In the genomic region with DNA sequence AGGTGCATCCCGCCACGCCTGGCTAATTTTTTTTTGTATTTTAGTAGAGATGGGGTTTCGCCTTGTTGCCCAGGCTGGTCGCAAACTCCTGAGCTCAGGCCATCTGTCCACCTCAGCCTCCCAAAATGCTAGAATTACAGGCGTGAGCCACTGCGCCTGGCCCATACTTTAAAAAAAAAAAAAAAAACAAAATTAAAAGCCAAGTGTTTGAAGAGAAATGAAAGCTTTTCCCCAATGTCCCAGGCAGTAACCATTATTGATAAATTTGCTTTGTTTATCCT, we compare ENCODE assay signal across 2 cellular contexts.
TF ChIP-seq lines count a peak whose summit lies in the region.

No MANE protein-coding gene starts in this region.

TF ChIP-seq in A549, 52 proteins besides CTCF, POLR2A, EP300 and RAD21:
- TF ChIP-seq HEYL (CRISPR knock-in tag; IDR thresholded peaks at IDR 0.05) (no peak), CHD4 (IDR thresholded peaks at IDR 0.05; ENCODE audit: borderline replicate concordance) (no peak), CEBPB (IDR thresholded peaks at IDR 0.05) (no peak), NFE2L2 (conservative IDR thresholded peaks at IDR 0.05; ENCODE audit: low read length) (no peak), HOXA7 (CRISPR knock-in tag; IDR thresholded peaks at IDR 0.05) (no peak), ZNF302 (CRISPR knock-in tag; IDR thresholded peaks at IDR 0.05) (no peak), CBX2 (IDR thresholded peaks at IDR 0.05; ENCODE audit: borderline replicate concordance, low read depth) (no peak), TP53 (CRISPR knock-in tag; IDR thresholded peaks at IDR 0.05) (no peak), FOSB (CRISPR knock-in tag; IDR thresholded peaks at IDR 0.05) (no peak), RNF2 (IDR thresholded peaks at IDR 0.05; ENCODE audit: borderline replicate concordance, low read depth) (no peak), RARB (CRISPR knock-in tag; IDR thresholded peaks at IDR 0.05) (no peak), EHF (CRISPR knock-in tag; IDR thresholded peaks at IDR 0.05) (no peak), HOXB5 (CRISPR knock-in tag; IDR thresholded peaks at IDR 0.05) (no peak)
- TF ChIP-seq, protein P1, sequence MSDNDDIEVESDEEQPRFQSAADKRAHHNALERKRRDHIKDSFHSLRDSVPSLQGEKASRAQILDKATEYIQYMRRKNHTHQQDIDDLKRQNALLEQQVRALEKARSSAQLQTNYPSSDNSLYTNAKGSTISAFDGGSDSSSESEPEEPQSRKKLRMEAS (IDR thresholded peaks at IDR 0.05): no peak
- TF ChIP-seq, protein P2, sequence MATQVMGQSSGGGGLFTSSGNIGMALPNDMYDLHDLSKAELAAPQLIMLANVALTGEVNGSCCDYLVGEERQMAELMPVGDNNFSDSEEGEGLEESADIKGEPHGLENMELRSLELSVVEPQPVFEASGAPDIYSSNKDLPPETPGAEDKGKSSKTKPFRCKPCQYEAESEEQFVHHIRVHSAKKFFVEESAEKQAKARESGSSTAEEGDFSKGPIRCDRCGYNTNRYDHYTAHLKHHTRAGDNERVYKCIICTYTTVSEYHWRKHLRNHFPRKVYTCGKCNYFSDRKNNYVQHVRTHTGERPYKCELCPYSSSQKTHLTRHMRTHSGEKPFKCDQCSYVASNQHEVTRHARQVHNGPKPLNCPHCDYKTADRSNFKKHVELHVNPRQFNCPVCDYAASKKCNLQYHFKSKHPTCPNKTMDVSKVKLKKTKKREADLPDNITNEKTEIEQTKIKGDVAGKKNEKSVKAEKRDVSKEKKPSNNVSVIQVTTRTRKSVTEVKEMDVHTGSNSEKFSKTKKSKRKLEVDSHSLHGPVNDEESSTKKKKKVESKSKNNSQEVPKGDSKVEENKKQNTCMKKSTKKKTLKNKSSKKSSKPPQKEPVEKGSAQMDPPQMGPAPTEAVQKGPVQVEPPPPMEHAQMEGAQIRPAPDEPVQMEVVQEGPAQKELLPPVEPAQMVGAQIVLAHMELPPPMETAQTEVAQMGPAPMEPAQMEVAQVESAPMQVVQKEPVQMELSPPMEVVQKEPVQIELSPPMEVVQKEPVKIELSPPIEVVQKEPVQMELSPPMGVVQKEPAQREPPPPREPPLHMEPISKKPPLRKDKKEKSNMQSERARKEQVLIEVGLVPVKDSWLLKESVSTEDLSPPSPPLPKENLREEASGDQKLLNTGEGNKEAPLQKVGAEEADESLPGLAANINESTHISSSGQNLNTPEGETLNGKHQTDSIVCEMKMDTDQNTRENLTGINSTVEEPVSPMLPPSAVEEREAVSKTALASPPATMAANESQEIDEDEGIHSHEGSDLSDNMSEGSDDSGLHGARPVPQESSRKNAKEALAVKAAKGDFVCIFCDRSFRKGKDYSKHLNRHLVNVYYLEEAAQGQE (IDR thresholded peaks at IDR 0.05): no peak

TF ChIP-seq in H1, 55 proteins besides CTCF, POLR2A, EP300 and RAD21:
- TF ChIP-seq RNF2 (IDR thresholded peaks at IDR 0.05; ENCODE audit: borderline replicate concordance, low read depth, low read length, missing control alignments, poor library complexity, severe bottlenecking) (no peak), BRCA1 (IDR thresholded peaks at IDR 0.05; ENCODE audit: low read depth, low read length) (no peak), GABPA (IDR thresholded peaks at IDR 0.05; ENCODE audit: borderline replicate concordance, insufficient read depth, low read length) (no peak), EZH2 (IDR thresholded peaks at IDR 0.05; ENCODE audit: low read depth, low read length, severe bottlenecking) (no peak), RFX5 (IDR thresholded peaks at IDR 0.05; ENCODE audit: borderline replicate concordance, low read depth, low read length) (no peak), SRF (IDR thresholded peaks at IDR 0.05; ENCODE audit: low read depth, low read length) (no peak), SP2 (IDR thresholded peaks at IDR 0.05; ENCODE audit: low read length) (no peak), PHF8 (conservative IDR thresholded peaks at IDR 0.05; ENCODE audit: low read depth, low read length) (no peak), SP4 (IDR thresholded peaks at IDR 0.05; ENCODE audit: low read length) (no peak), NANOG (IDR thresholded peaks at IDR 0.05; ENCODE audit: insufficient read depth, low read depth, low read length, poor library complexity, severe bottlenecking) (no peak), JUN (IDR thresholded peaks at IDR 0.05; ENCODE audit: low read depth, low read length) (no peak), CBX5 (IDR thresholded peaks at IDR 0.05; ENCODE audit: low read depth, low read length) (no peak), BACH1 (IDR thresholded peaks at IDR 0.05; ENCODE audit: low read length) (no peak), SIN3A (conservative IDR thresholded peaks at IDR 0.05 in 1 of 2, IDR thresholded peaks at IDR 0.05 in 1 of 2; ENCODE audit: low read depth in 1 of 2, low read length in 2 of 2) (no peak), ZNF274 (IDR thresholded peaks at IDR 0.05; ENCODE audit: borderline replicate concordance, extremely low read depth, low read length) (no peak)
- TF ChIP-seq, protein P3, sequence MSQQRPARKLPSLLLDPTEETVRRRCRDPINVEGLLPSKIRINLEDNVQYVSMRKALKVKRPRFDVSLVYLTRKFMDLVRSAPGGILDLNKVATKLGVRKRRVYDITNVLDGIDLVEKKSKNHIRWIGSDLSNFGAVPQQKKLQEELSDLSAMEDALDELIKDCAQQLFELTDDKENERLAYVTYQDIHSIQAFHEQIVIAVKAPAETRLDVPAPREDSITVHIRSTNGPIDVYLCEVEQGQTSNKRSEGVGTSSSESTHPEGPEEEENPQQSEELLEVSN (IDR thresholded peaks at IDR 0.05): no peak
- TF ChIP-seq, protein P4, sequence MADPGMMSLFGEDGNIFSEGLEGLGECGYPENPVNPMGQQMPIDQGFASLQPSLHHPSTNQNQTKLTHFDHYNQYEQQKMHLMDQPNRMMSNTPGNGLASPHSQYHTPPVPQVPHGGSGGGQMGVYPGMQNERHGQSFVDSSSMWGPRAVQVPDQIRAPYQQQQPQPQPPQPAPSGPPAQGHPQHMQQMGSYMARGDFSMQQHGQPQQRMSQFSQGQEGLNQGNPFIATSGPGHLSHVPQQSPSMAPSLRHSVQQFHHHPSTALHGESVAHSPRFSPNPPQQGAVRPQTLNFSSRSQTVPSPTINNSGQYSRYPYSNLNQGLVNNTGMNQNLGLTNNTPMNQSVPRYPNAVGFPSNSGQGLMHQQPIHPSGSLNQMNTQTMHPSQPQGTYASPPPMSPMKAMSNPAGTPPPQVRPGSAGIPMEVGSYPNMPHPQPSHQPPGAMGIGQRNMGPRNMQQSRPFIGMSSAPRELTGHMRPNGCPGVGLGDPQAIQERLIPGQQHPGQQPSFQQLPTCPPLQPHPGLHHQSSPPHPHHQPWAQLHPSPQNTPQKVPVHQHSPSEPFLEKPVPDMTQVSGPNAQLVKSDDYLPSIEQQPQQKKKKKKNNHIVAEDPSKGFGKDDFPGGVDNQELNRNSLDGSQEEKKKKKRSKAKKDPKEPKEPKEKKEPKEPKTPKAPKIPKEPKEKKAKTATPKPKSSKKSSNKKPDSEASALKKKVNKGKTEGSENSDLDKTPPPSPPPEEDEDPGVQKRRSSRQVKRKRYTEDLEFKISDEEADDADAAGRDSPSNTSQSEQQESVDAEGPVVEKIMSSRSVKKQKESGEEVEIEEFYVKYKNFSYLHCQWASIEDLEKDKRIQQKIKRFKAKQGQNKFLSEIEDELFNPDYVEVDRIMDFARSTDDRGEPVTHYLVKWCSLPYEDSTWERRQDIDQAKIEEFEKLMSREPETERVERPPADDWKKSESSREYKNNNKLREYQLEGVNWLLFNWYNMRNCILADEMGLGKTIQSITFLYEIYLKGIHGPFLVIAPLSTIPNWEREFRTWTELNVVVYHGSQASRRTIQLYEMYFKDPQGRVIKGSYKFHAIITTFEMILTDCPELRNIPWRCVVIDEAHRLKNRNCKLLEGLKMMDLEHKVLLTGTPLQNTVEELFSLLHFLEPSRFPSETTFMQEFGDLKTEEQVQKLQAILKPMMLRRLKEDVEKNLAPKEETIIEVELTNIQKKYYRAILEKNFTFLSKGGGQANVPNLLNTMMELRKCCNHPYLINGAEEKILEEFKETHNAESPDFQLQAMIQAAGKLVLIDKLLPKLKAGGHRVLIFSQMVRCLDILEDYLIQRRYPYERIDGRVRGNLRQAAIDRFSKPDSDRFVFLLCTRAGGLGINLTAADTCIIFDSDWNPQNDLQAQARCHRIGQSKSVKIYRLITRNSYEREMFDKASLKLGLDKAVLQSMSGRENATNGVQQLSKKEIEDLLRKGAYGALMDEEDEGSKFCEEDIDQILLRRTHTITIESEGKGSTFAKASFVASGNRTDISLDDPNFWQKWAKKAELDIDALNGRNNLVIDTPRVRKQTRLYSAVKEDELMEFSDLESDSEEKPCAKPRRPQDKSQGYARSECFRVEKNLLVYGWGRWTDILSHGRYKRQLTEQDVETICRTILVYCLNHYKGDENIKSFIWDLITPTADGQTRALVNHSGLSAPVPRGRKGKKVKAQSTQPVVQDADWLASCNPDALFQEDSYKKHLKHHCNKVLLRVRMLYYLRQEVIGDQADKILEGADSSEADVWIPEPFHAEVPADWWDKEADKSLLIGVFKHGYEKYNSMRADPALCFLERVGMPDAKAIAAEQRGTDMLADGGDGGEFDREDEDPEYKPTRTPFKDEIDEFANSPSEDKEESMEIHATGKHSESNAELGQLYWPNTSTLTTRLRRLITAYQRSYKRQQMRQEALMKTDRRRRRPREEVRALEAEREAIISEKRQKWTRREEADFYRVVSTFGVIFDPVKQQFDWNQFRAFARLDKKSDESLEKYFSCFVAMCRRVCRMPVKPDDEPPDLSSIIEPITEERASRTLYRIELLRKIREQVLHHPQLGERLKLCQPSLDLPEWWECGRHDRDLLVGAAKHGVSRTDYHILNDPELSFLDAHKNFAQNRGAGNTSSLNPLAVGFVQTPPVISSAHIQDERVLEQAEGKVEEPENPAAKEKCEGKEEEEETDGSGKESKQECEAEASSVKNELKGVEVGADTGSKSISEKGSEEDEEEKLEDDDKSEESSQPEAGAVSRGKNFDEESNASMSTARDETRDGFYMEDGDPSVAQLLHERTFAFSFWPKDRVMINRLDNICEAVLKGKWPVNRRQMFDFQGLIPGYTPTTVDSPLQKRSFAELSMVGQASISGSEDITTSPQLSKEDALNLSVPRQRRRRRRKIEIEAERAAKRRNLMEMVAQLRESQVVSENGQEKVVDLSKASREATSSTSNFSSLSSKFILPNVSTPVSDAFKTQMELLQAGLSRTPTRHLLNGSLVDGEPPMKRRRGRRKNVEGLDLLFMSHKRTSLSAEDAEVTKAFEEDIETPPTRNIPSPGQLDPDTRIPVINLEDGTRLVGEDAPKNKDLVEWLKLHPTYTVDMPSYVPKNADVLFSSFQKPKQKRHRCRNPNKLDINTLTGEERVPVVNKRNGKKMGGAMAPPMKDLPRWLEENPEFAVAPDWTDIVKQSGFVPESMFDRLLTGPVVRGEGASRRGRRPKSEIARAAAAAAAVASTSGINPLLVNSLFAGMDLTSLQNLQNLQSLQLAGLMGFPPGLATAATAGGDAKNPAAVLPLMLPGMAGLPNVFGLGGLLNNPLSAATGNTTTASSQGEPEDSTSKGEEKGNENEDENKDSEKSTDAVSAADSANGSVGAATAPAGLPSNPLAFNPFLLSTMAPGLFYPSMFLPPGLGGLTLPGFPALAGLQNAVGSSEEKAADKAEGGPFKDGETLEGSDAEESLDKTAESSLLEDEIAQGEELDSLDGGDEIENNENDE (IDR thresholded peaks at IDR 0.05; ENCODE audit: insufficient replicate concordance, low read length): no peak
TF ChIP-seq in H1: peak in this region for 0.
